ENCODE assay signal across 12 cellular contexts in the genomic region with DNA sequence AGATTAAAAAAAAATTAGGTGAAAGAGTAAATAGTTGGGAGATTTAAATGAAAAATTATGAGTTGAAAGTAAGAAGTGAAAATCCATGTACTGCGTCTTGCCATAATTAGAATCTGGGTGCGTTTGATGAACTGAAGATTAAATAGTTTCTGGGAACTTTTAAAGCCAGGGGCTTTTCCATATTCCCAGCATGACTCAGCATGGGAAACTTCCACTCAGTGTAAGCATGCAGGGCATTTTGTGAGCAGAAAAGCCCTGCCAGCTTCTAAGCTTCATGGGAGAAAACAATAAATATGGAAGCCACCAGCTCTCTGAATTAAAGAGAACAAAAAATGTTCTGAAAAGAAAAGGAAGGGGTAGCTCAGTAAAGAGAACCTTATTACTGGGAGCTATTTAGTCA.
DNase-seq lines count a peak whose midpoint lies in the region; FAIRE-seq and TF ChIP-seq lines count a peak whose summit lies in the region.
"Had no signal": no experiment of that assay in that cellular context is flagged by ENCODE, and none has a peak within 500 bp of the region (broad histone marks: within the 10 kb centered on the region; RNA-seq: fewer than 3 reads in every experiment).

No MANE protein-coding gene starts in this region.

- no peaks in the 10 kb centered on the region for H3K36me3 ChIP-seq in H1 (ENCODE audit: control insufficient read depth in 2 of 4, insufficient read depth in 4 of 4, low read length in 3 of 4)
- no peaks in the 10 kb centered on the region for H3K36me3 ChIP-seq in vagina

- no peak for TF ChIP-seq EP300 in H1 (IDR thresholded peaks at IDR 0.05; ENCODE audit: borderline replicate concordance in 1 of 2, low read depth in 2 of 2, low read length in 2 of 2)

- TF ChIP-seq POLR2A in H1 (IDR thresholded peaks at IDR 0.05; ENCODE audit: control extremely low read depth in 1 of 2, low read depth in 2 of 2, low read length in 2 of 2) (no peak), vagina (IDR thresholded peaks at IDR 0.05) (no peak)

- H3K79me1 ChIP-seq in H1 (ENCODE audit: low read depth, low read length): no peaks in the 10 kb centered on the region

- no peak overlapping the region for H2BK20ac ChIP-seq in H1 (ENCODE audit: low read length)

- no peak overlapping the region for H2BK15ac ChIP-seq in H1 (ENCODE audit: low read length)

- 98 to 100% methylated on average over 1 to 2 of the region's 2 CpGs for WGBS in H1 (ENCODE audit: extremely low coverage in 1 of 2, insufficient coverage in 1 of 2, insufficient read length in 1 of 2, insufficient replicate concordance in 2 of 2, low coverage in 1 of 2, low lambda C conversion rate in 2 of 2, missing lambda C conversion rate in 1 of 2), 2 experiments

- no peak overlapping the region for H3K9ac ChIP-seq in H1 (replicated peaks in 1 of 4; ENCODE audit: extremely low read depth in 1 of 4, low read depth in 3 of 4, low read length in 3 of 4)

- H3K79me2 ChIP-seq in H1 (ENCODE audit: control insufficient read depth in 1 of 2, insufficient read depth in 2 of 2, low read length in 2 of 2): no peaks in the 10 kb centered on the region

- H2BK12ac ChIP-seq in H1 (ENCODE audit: low read depth, low read length): no peak overlapping the region

- no peak overlapping the region for H3K23ac ChIP-seq in H1 (ENCODE audit: insufficient read length)

- H2AFZ ChIP-seq in H1 (ENCODE audit: low read length): peak overlapping the region; percentile 68; the same call in 1 of the 2 replicates

- no peak overlapping the region for H2BK120ac ChIP-seq in H1 (replicated peaks; ENCODE audit: low read depth, low read length)

- H4K8ac ChIP-seq in H1 (ENCODE audit: extremely low read depth, insufficient read depth, low read length): no peak overlapping the region

- H3K4me2 ChIP-seq in H1 (ENCODE audit: insufficient read depth in 1 of 2, low read depth in 2 of 2, low read length in 2 of 2): no peak overlapping the region

- DNase-seq in DMS 273 (lab: John Stamatoyannopoulos, UW; ENCODE audit: unreplicated experiment) (peak; percentile 0), DMS 273 treated with DMSO at 0.1 percent for 48 hours (lab: John Stamatoyannopoulos, UW) (no peak), H1 (ENCODE audit: low read depth in 1 of 2, low spot score in 2 of 2) (no peak), lung microvascular endothelial cell (ENCODE audit: low read depth in 2 of 2) (peak; percentile 75 to 90), vagina (ENCODE audit: extremely low spot score in 2 of 2) (no peak), NCI-H1105 treated with DMSO at 0.1 percent for 48 hours (lab: John Stamatoyannopoulos, UW) (no peak), NCI-H526 treated with DMSO at 0.1 percent for 48 hours (lab: John Stamatoyannopoulos, UW) (no peak)
- DNase-seq in stimulated activated CD4-positive, alpha-beta T cell treated with anti-CD3 and anti-CD28 coated beads, Interleukin-4, amount 100 ng/mL, for 24 hours: no peak
- DNase-seq: NCI-H2081 had no signal

- H3K27ac ChIP-seq in H1 (ENCODE audit: low read depth, low read length): no peak overlapping the region
- peak overlapping the region; percentile 53 for H3K27ac ChIP-seq in vagina
- H3K27ac ChIP-seq: 22Rv1 had no signal

- H3K4me1 ChIP-seq in H1 (replicated peaks in 1 of 4; ENCODE audit: control insufficient read depth in 3 of 4, insufficient read depth in 4 of 4, low read length in 3 of 4) (no peaks in the 10 kb centered on the region; a peak in 1 of 7 replicates), vagina (peaks cover 8% of the 10 kb centered on the region)

- intact Hi-C loops in vagina (cut with DNase I): no loop called here

- no peak overlapping the region for H3K4ac ChIP-seq in H1 (replicated peaks; ENCODE audit: insufficient read length, low read depth, low read length)

- H3K27me3 ChIP-seq in H1 (replicated peaks in 1 of 4; ENCODE audit: control insufficient read depth in 3 of 4, extremely low read depth in 1 of 4, insufficient read depth in 3 of 4, low read length in 3 of 4) (no peaks in the 10 kb centered on the region), vagina (no peaks in the 10 kb centered on the region)

- CTCF ChIA-PET in H1 (lab: Charles Lee; ENCODE audit: partially characterized antibody): no interaction called here

- TF ChIP-seq CTCF in H1 (IDR thresholded peaks at IDR 0.05; ENCODE audit: control extremely low read depth in 1 of 3, insufficient read depth in 1 of 3, low read depth in 1 of 3, low read length in 3 of 3): no peak
- TF ChIP-seq CTCF in vagina (IDR thresholded peaks at IDR 0.05): no peak

- no peaks in the 10 kb centered on the region for H3K23me2 ChIP-seq in H1 (ENCODE audit: low read depth, low read length)

- H3K4me3 ChIP-seq in H1 (ENCODE audit: extremely low read depth in 1 of 4, insufficient read depth in 2 of 4, low read depth in 3 of 4, low read length in 4 of 4) (no peak overlapping the region), vagina (no peak overlapping the region)
- H3K4me3 ChIP-seq: GM12878 had no signal

- H2BK5ac ChIP-seq in H1 (ENCODE audit: low read depth, low read length): no peak overlapping the region

- H4K20me1 ChIP-seq in H1 (replicated peaks in 1 of 2; ENCODE audit: control insufficient read depth in 1 of 2, insufficient read depth in 2 of 2, low read length in 2 of 2): no peaks in the 10 kb centered on the region

- no peak overlapping the region for H3K14ac ChIP-seq in H1 (ENCODE audit: insufficient read length)

- no peak overlapping the region for H3K18ac ChIP-seq in H1 (ENCODE audit: extremely low read depth, low read length)

- POLR2A ChIA-PET in H1 (lab: Charles Lee; ENCODE audit: partially characterized antibody): no interaction called here

- H3K56ac ChIP-seq in H1 (replicated peaks; ENCODE audit: insufficient read length, low read depth, low read length): no peak overlapping the region

- no peak overlapping the region for H4K5ac ChIP-seq in H1 (ENCODE audit: insufficient read length, low read depth, low read length)

- H4K91ac ChIP-seq in H1 (replicated peaks; ENCODE audit: insufficient read length, low read length): no peak overlapping the region

- H2AK5ac ChIP-seq in H1 (ENCODE audit: low read depth, low read length): no peak overlapping the region

- TF ChIP-seq RAD21 in H1 (IDR thresholded peaks at IDR 0.05 in 1 of 2, conservative IDR thresholded peaks at IDR 0.05 in 1 of 2; ENCODE audit: low read depth in 2 of 2, low read length in 2 of 2): no peak

- no peak for FAIRE-seq in H1 (lab: Jason Lieb, UNC)
- FAIRE-seq: endometrium, GM12878 had no signal

- peaks cover 3 to 6% of the 10 kb centered on the region in 2 experiments; a peak in 1 of 4 replicates for H3K9me3 ChIP-seq in H1 (ENCODE audit: insufficient read depth in 2 of 2, low read depth in 1 of 2, low read length in 1 of 2)
- no peaks in the 10 kb centered on the region for H3K9me3 ChIP-seq in vagina

TF ChIP-seq in H1, 55 proteins besides CTCF, POLR2A, EP300 and RAD21:
- no peak for TF ChIP-seq CTBP2 (IDR thresholded peaks at IDR 0.05; ENCODE audit: borderline replicate concordance, insufficient read depth, insufficient read length, low read length)
- TF ChIP-seq BACH1 (IDR thresholded peaks at IDR 0.05; ENCODE audit: low read length): peak; percentile 91
- no peak for TF ChIP-seq EZH2 (IDR thresholded peaks at IDR 0.05; ENCODE audit: low read depth, low read length, severe bottlenecking)
- TF ChIP-seq MAFK (IDR thresholded peaks at IDR 0.05; ENCODE audit: low read depth, low read length): peak; percentile 57; the same call in 1 of the 2 replicates

Comparison
In these comparisons a context has a peak if more than half of its experiments do, and no peak if none do; other contexts are left out.
1. DNase-seq: peak in DMS 273 (single experiment) and lung microvascular endothelial cell (2 of 2); none in DMS 273 treated with DMSO at 0.1 percent for 48 hours (single experiment), H1 (0 of 2), vagina (0 of 2), stimulated activated CD4-positive, alpha-beta T cell treated with anti-CD3 and anti-CD28 coated beads, Interleukin-4, amount 100 ng/mL, for 24 hours (single experiment), NCI-H1105 treated with DMSO at 0.1 percent for 48 hours (single experiment) and NCI-H526 treated with DMSO at 0.1 percent for 48 hours (single experiment).